In genomic region chr12:52148541-52149181, GRCh38 we compare ENCODE assay signal across 1 cellular context.
TF ChIP-seq lines count a peak whose summit lies in the region.

No MANE protein-coding gene starts in this region.

TF ChIP-seq in Ishikawa, 13 proteins besides CTCF, POLR2A, EP300 and RAD21 (continued from another document):
- TF ChIP-seq MAX (IDR thresholded peaks at IDR 0.05) = peak; percentile 78; the same call in 1 of the 2 replicates
- TF ChIP-seq EGR1 (IDR thresholded peaks at IDR 0.05) = peak; percentile 78
- TF ChIP-seq YY1 (IDR thresholded peaks at IDR 0.05; ENCODE audit: low read depth) = peak; percentile 36; the same call in 1 of the 2 replicates
- peak; percentile 98 for TF ChIP-seq ZBTB7A (IDR thresholded peaks at IDR 0.05; ENCODE audit: low read depth)
- peak; percentile 97 for TF ChIP-seq FOXM1 (IDR thresholded peaks at IDR 0.05; ENCODE audit: borderline replicate concordance, low read depth)
- no peak for TF ChIP-seq CREB1 (IDR thresholded peaks at IDR 0.05; ENCODE audit: low read depth)
- no peak for TF ChIP-seq REST (IDR thresholded peaks at IDR 0.05; ENCODE audit: low read depth)
